8 cellular contexts compared by ENCODE assay signal in genomic region chr18:9016819-9017169, GRCh38.
DNase-seq lines count a peak whose midpoint lies in the region; ATAC-seq and TF ChIP-seq lines count a peak whose summit lies in the region.

No MANE protein-coding gene starts in this region.

- TF ChIP-seq POLR2A in adrenal gland (IDR thresholded peaks at IDR 0.05): no peak

- H3K36me3 Mint-ChIP-seq in stimulated activated naive CD8-positive, alpha-beta T cell treated with anti-CD3 and anti-CD28 coated beads, Interleukin-15, Interleukin-2, amounts not matched to agents 100 ng/mL and 50 ng/mL, for 24 hours (ENCODE audit: low read depth): no peaks in the 10 kb centered on the region

- H3K27ac ChIP-seq in adrenal gland: peak overlapping the region in 4 of 5 donors; percentile 67 to 88 (median 84)
- peak overlapping the region; percentile 19 for H3K27ac ChIP-seq in lower lobe of right lung

- H3K27ac Mint-ChIP-seq in stimulated activated naive CD8-positive, alpha-beta T cell treated with anti-CD3 and anti-CD28 coated beads, Interleukin-15, Interleukin-2, amounts not matched to agents 100 ng/mL and 50 ng/mL, for 24 hours: peak overlapping the region; percentile 32

- no peaks in the 10 kb centered on the region for H3K27me3 Mint-ChIP-seq in stimulated activated naive CD8-positive, alpha-beta T cell treated with anti-CD3 and anti-CD28 coated beads, Interleukin-15, Interleukin-2, amounts not matched to agents 100 ng/mL and 50 ng/mL, for 24 hours

- TF ChIP-seq CTCF in adrenal gland (IDR thresholded peaks at IDR 0.05): peak in 1 of 6 experiments; percentile 11
- no peak for TF ChIP-seq CTCF in lower lobe of right lung (IDR thresholded peaks at IDR 0.05)
- TF ChIP-seq CTCF in BE2C (IDR thresholded peaks at IDR 0.05; ENCODE audit: low read depth, low read length): no peak

- H3K36me3 ChIP-seq in adrenal gland (replicated peaks in 1 of 2) (no peaks in the 10 kb centered on the region), lower lobe of right lung (no peaks in the 10 kb centered on the region), BE2C (no peaks in the 10 kb centered on the region)

- no peaks in the 10 kb centered on the region for H3K27me3 ChIP-seq in adrenal gland
- H3K27me3 ChIP-seq in lower lobe of right lung (ENCODE audit: low read depth): no peaks in the 10 kb centered on the region
- H3K27me3 ChIP-seq in BE2C: no peaks in the 10 kb centered on the region

- H3K4me1 Mint-ChIP-seq in stimulated activated naive CD8-positive, alpha-beta T cell treated with anti-CD3 and anti-CD28 coated beads, Interleukin-15, Interleukin-2, amounts not matched to agents 100 ng/mL and 50 ng/mL, for 24 hours (ENCODE audit: low read depth): peaks cover 21% of the 10 kb centered on the region

- no peak overlapping the region for H3K4me3 Mint-ChIP-seq in stimulated activated naive CD8-positive, alpha-beta T cell treated with anti-CD3 and anti-CD28 coated beads, Interleukin-15, Interleukin-2, amounts not matched to agents 100 ng/mL and 50 ng/mL, for 24 hours

- H3K9me3 Mint-ChIP-seq in stimulated activated naive CD8-positive, alpha-beta T cell treated with anti-CD3 and anti-CD28 coated beads, Interleukin-15, Interleukin-2, amounts not matched to agents 100 ng/mL and 50 ng/mL, for 24 hours: no peaks in the 10 kb centered on the region

- H3K4me3 ChIP-seq in adrenal gland (peak overlapping the region in 1 of 4 donors; percentile 52), lower lobe of right lung (peak overlapping the region; percentile 20), BE2C (ENCODE audit: low read depth, low read length) (no peak overlapping the region)

- H3K9me3 ChIP-seq in adrenal gland (replicated peaks in 1 of 3): no peaks in the 10 kb centered on the region
- no peaks in the 10 kb centered on the region for H3K9me3 ChIP-seq in lower lobe of right lung
- H3K9me3 ChIP-seq in BE2C: no peaks in the 10 kb centered on the region

- 13 to 52% (median 28%) methylated on average over 7 to 10 of the region's 10 CpGs for WGBS in adrenal gland, 4 donors

- H3K4me1 ChIP-seq in adrenal gland (replicated peaks in 1 of 2): peaks cover 10 to 16% of the 10 kb centered on the region in 2 donors
- no peaks in the 10 kb centered on the region for H3K4me1 ChIP-seq in lower lobe of right lung
- H3K4me1 ChIP-seq in BE2C: no peaks in the 10 kb centered on the region

- intact Hi-C loops in adrenal gland (cut with DNase I) (no loop called here), lower lobe of right lung (cut with DNase I) (no loop called here)

- no peak for DNase-seq in stimulated activated naive CD8-positive, alpha-beta T cell treated with anti-CD3 and anti-CD28 coated beads, Interleukin-15, Interleukin-2, amounts not matched to agents 100 U/mL and 50 U/mL, for 24 hours
- no peak for DNase-seq in adrenal gland
- DNase-seq in lower lobe of right lung: no peak
- no peak for DNase-seq in SHP77 (lab: John Stamatoyannopoulos, UW)
- no peak for DNase-seq in BE2C
- no peak for DNase-seq in NOMO-1 treated with DMSO at 0.1 percent for 48 hours (lab: John Stamatoyannopoulos, UW; ENCODE audit: unreplicated experiment)

- no peak for ATAC-seq in stimulated activated naive CD8-positive, alpha-beta T cell treated with anti-CD3 and anti-CD28 coated beads, Interleukin-15, Interleukin-2, amounts not matched to agents 100 U/mL and 50 U/mL, for 24 hours
- peak; percentile 30 to 65 for ATAC-seq in lower lobe of right lung
- ATAC-seq in HG03460 (IDR thresholded peaks at IDR 0.05; ENCODE audit: unreplicated experiment): no peak

Comparison
In these comparisons a context has a peak if more than half of its experiments do, and no peak if none do; other contexts are left out.
1. ATAC-seq: peak in lower lobe of right lung (2 of 2); none in stimulated activated naive CD8-positive, alpha-beta T cell treated with anti-CD3 and anti-CD28 coated beads, Interleukin-15, Interleukin-2, amounts not matched to agents 100 U/mL and 50 U/mL, for 24 hours (single experiment) and HG03460 (single experiment).